In genomic region chr13:25391932-25392331, GRCh38 we compare ENCODE assay signal across 1 cellular context.
TF ChIP-seq lines count a peak whose summit lies in the region.

No MANE protein-coding gene starts in this region.

TF ChIP-seq in K562, 482 proteins besides CTCF, POLR2A, EP300 and RAD21 (continued from another document and continues in another):
- TF ChIP-seq, protein P1, sequence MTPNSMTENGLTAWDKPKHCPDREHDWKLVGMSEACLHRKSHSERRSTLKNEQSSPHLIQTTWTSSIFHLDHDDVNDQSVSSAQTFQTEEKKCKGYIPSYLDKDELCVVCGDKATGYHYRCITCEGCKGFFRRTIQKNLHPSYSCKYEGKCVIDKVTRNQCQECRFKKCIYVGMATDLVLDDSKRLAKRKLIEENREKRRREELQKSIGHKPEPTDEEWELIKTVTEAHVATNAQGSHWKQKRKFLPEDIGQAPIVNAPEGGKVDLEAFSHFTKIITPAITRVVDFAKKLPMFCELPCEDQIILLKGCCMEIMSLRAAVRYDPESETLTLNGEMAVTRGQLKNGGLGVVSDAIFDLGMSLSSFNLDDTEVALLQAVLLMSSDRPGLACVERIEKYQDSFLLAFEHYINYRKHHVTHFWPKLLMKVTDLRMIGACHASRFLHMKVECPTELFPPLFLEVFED (CRISPR knock-in tag; conservative IDR thresholded peaks at IDR 0.05): no peak
- TF ChIP-seq PHTF2 (CRISPR knock-in tag; IDR thresholded peaks at IDR 0.05) (no peak), PML (IDR thresholded peaks at IDR 0.05; ENCODE audit: low read length) (no peak), HINFP (tag; conservative IDR thresholded peaks at IDR 0.05; ENCODE audit: low read depth) (no peak), RBFOX2 (IDR thresholded peaks at IDR 0.05; ENCODE audit: low read depth, low read length) (0 out of 2 replicates have a peak, but pooled peaks have one; percentile 25), CREM (IDR thresholded peaks at IDR 0.05; ENCODE audit: low read depth) (0 out of 2 replicates have a peak, but pooled peaks have one; percentile 29), SOX6 (IDR thresholded peaks at IDR 0.05) (peak; percentile 41; the same call in 1 of the 2 replicates), CUX1 (CRISPR knock-in tag; IDR thresholded peaks at IDR 0.05) (no peak), CSDE1 (IDR thresholded peaks at IDR 0.05) (no peak), MGA (IDR thresholded peaks at IDR 0.05) (0 out of 2 replicates have a peak, but pooled peaks have one; percentile 22), NR0B1 (IDR thresholded peaks at IDR 0.05; ENCODE audit: partially characterized antibody) (no peak), JUND (IDR thresholded peaks at IDR 0.05; ENCODE audit: borderline replicate concordance, low read depth, low read length) (peak; percentile 77), JUND (tag; IDR thresholded peaks at IDR 0.05; ENCODE audit: borderline replicate concordance, low read depth, low read length) (peak; percentile 62; the same call in 1 of the 3 replicates), SIN3B (IDR thresholded peaks at IDR 0.05; ENCODE audit: low read depth) (no peak), ARID3B (CRISPR knock-in tag; IDR thresholded peaks at IDR 0.05; ENCODE audit: borderline replicate concordance) (no peak), CEBPG (CRISPR knock-in tag; IDR thresholded peaks at IDR 0.05) (peak; percentile 75), CEBPG (tag; conservative IDR thresholded peaks at IDR 0.05 in 1 of 2, IDR thresholded peaks at IDR 0.05 in 1 of 2) (no peak)
- TF ChIP-seq, protein P2, sequence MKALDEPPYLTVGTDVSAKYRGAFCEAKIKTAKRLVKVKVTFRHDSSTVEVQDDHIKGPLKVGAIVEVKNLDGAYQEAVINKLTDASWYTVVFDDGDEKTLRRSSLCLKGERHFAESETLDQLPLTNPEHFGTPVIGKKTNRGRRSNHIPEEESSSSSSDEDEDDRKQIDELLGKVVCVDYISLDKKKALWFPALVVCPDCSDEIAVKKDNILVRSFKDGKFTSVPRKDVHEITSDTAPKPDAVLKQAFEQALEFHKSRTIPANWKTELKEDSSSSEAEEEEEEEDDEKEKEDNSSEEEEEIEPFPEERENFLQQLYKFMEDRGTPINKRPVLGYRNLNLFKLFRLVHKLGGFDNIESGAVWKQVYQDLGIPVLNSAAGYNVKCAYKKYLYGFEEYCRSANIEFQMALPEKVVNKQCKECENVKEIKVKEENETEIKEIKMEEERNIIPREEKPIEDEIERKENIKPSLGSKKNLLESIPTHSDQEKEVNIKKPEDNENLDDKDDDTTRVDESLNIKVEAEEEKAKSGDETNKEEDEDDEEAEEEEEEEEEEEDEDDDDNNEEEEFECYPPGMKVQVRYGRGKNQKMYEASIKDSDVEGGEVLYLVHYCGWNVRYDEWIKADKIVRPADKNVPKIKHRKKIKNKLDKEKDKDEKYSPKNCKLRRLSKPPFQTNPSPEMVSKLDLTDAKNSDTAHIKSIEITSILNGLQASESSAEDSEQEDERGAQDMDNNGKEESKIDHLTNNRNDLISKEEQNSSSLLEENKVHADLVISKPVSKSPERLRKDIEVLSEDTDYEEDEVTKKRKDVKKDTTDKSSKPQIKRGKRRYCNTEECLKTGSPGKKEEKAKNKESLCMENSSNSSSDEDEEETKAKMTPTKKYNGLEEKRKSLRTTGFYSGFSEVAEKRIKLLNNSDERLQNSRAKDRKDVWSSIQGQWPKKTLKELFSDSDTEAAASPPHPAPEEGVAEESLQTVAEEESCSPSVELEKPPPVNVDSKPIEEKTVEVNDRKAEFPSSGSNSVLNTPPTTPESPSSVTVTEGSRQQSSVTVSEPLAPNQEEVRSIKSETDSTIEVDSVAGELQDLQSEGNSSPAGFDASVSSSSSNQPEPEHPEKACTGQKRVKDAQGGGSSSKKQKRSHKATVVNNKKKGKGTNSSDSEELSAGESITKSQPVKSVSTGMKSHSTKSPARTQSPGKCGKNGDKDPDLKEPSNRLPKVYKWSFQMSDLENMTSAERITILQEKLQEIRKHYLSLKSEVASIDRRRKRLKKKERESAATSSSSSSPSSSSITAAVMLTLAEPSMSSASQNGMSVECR (CRISPR knock-in tag; IDR thresholded peaks at IDR 0.05): no peak
- TF ChIP-seq, protein P3, sequence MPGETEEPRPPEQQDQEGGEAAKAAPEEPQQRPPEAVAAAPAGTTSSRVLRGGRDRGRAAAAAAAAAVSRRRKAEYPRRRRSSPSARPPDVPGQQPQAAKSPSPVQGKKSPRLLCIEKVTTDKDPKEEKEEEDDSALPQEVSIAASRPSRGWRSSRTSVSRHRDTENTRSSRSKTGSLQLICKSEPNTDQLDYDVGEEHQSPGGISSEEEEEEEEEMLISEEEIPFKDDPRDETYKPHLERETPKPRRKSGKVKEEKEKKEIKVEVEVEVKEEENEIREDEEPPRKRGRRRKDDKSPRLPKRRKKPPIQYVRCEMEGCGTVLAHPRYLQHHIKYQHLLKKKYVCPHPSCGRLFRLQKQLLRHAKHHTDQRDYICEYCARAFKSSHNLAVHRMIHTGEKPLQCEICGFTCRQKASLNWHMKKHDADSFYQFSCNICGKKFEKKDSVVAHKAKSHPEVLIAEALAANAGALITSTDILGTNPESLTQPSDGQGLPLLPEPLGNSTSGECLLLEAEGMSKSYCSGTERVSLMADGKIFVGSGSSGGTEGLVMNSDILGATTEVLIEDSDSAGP (CRISPR knock-in tag; IDR thresholded peaks at IDR 0.05): no peak
